ENCODE assay signal across 12 cellular contexts in the genomic region with DNA sequence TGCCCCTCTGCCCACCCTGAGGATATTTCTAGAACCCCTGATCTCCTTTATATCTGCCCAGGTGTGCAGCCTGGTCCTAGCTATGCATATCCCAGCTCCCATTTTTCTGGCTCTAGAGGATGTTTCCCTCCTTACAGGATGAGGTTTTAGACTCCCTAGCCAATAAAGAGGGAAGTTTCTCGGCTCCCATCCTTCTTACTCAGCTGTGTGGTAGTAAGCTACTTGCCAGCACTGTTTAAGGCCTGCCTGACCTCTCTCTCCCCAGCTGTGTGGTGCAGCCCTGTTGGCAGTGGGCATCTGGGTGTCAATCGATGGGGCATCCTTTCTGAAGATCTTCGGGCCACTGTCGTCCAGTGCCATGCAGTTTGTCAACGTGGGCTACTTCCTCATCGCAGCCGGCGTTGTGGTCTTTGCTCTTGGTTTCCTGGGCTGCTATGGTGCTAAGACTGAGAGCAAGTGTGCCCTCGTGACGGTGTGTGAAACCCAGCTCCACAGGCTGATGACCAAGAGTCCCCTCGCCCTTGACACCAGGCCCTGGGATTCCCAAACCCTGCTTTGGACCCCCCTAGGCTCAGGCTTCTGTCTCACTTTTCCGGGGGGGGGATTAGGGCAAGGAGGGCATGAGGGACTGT. TPM values are rescaled to one million over a fixed set of nuclear protein-coding genes. Genes with fewer than 3 reads are reported as not detected.
A peak's percentile ranks its signal among the peaks of the same experiment; 100 is the strongest.
DNase-seq lines count a peak whose midpoint lies in the region; ATAC-seq, FAIRE-seq and TF ChIP-seq lines count a peak whose summit lies in the region.
"Had no signal": no experiment of that assay in that cellular context is flagged by ENCODE, and none has a peak within 500 bp of the region (broad histone marks: within the 10 kb centered on the region; RNA-seq: fewer than 3 reads in every experiment).

No MANE protein-coding gene starts in this region.

- no peak for DNase-seq in activated naive CD4-positive, alpha-beta T cell treated with anti-CD3 and anti-CD28 coated beads for 36 hours
- DNase-seq in activated naive CD4-positive, alpha-beta T cell treated with anti-CD3 and anti-CD28 coated beads, Interleukin-2, amount 50 U/mL, for 72 hours (ENCODE audit: low spot score in 2 of 2) = no peak
- DNase-seq in lung (ENCODE audit: low spot score) = no peak
- DNase-seq in upper lobe of left lung = no peak
- no peak for DNase-seq in activated gamma-delta T cell treated with Interleukin-2 at 50 U/mL for 16 hours
- DNase-seq in D721Med (ENCODE audit: insufficient read length, low spot score) = no peak

- H3K4me1 ChIP-seq in lung (ENCODE audit: control insufficient read depth in 2 of 2, insufficient read depth in 2 of 2, low read length in 2 of 2) (peaks cover 0 to 23% of the 10 kb centered on the region in 2 donors), upper lobe of left lung (peaks cover 24 to 57% (median 48%) of the 10 kb centered on the region in 4 donors)

- H3K4me3 ChIP-seq in lung (no peak overlapping the region), upper lobe of left lung (no peak overlapping the region)
- H3K4me3 ChIP-seq: BLaER1 treated with 17β-estradiol and CSF1 and Interleukin-3, amounts not matched to agents 10 nM and 100 nM had no signal

- WGBS in lung, 2 donors = 45 to 66% methylated on average over 12 of the region's 12 CpGs
- 75 to 85% methylated on average over 7 to 12 of the region's 12 CpGs for WGBS in upper lobe of left lung, 2 donors

- FAIRE-seq in D721Med (lab: Jason Lieb, UNC) = no peak

- H3K9me3 Mint-ChIP-seq in activated naive CD4-positive, alpha-beta T cell treated with anti-CD3 and anti-CD28 coated beads for 36 hours = no peaks in the 10 kb centered on the region
- no peaks in the 10 kb centered on the region for H3K9me3 Mint-ChIP-seq in activated naive CD4-positive, alpha-beta T cell treated with anti-CD3 and anti-CD28 coated beads, Interleukin-2, amount 50 U/mL, for 72 hours

- intact Hi-C loops in activated naive CD4-positive, alpha-beta T cell treated with anti-CD3 and anti-CD28 coated beads for 36 hours (cut with micrococcal nuclease) = loop anchor here (1.0 to 10.0 kb wide), 3 partner anchors 39 to 599 kb away; a partner anchor contains a TSS

- peaks cover 23% of the 10 kb centered on the region for H3K4me1 Mint-ChIP-seq in activated naive CD4-positive, alpha-beta T cell treated with anti-CD3 and anti-CD28 coated beads for 36 hours (ENCODE audit: low read depth)

- H3K27ac ChIP-seq in VCaP = peak overlapping the region; percentile 98
- peak overlapping the region; percentile 62 to 82 for H3K27ac ChIP-seq in lung (ENCODE audit: low read depth in 1 of 2, low read length in 1 of 2)
- peak overlapping the region; percentile 29 to 75 (median 70) for H3K27ac ChIP-seq in upper lobe of left lung
- H3K27ac ChIP-seq: BLaER1 treated with 17β-estradiol and CSF1 and Interleukin-3, amounts not matched to agents 10 nM and 100 nM had no signal

- H3K4me3 Mint-ChIP-seq in activated naive CD4-positive, alpha-beta T cell treated with anti-CD3 and anti-CD28 coated beads for 36 hours = no peak overlapping the region

- no peak for TF ChIP-seq CTCF in VCaP (conservative IDR thresholded peaks at IDR 0.05)
- TF ChIP-seq CTCF in lung (IDR thresholded peaks at IDR 0.05; ENCODE audit: control extremely low read depth, extremely low read depth) = no peak
- no peak for TF ChIP-seq CTCF in upper lobe of left lung (IDR thresholded peaks at IDR 0.05)
- TF ChIP-seq CTCF in D721Med (IDR thresholded peaks at IDR 0.05; ENCODE audit: insufficient read depth, missing control alignments) = no peak

- H3K27me3 Mint-ChIP-seq in activated naive CD4-positive, alpha-beta T cell treated with anti-CD3 and anti-CD28 coated beads for 36 hours (ENCODE audit: low read depth) = no peaks in the 10 kb centered on the region

- H3K36me3 Mint-ChIP-seq in activated naive CD4-positive, alpha-beta T cell treated with anti-CD3 and anti-CD28 coated beads for 36 hours (ENCODE audit: low read depth) = peaks cover 5% of the 10 kb centered on the region
- no peaks in the 10 kb centered on the region for H3K36me3 Mint-ChIP-seq in activated naive CD4-positive, alpha-beta T cell treated with anti-CD3 and anti-CD28 coated beads, Interleukin-2, amount 50 U/mL, for 72 hours

- no peak for ATAC-seq in activated naive CD4-positive, alpha-beta T cell treated with anti-CD3 and anti-CD28 coated beads, Interleukin-2, amount 50 U/mL, for 72 hours
- ATAC-seq in lung (ENCODE audit: insufficient read depth, low FRiP score) = no peak
- no peak for ATAC-seq in upper lobe of left lung (ENCODE audit: low FRiP score in 2 of 2)
- no peak for ATAC-seq in HG03045 (IDR thresholded peaks at IDR 0.05; ENCODE audit: unreplicated experiment)

- no peaks in the 10 kb centered on the region for H3K27me3 ChIP-seq in lung (ENCODE audit: control insufficient read depth, insufficient read depth)
- H3K27me3 ChIP-seq in upper lobe of left lung = no peaks in the 10 kb centered on the region
- H3K27me3 ChIP-seq: BLaER1 treated with 17β-estradiol and CSF1 and Interleukin-3, amounts not matched to agents 10 nM and 100 nM had no signal

- no peak for TF ChIP-seq POLR2A in upper lobe of left lung (IDR thresholded peaks at IDR 0.05)

- H3K9me3 ChIP-seq in lung (ENCODE audit: control insufficient read depth in 2 of 2, insufficient read depth in 1 of 2, low read length in 1 of 2) = no peaks in the 10 kb centered on the region
- H3K9me3 ChIP-seq in upper lobe of left lung = no peaks in the 10 kb centered on the region
- H3K9me3 ChIP-seq: BLaER1 treated with 17β-estradiol and CSF1 and Interleukin-3, amounts not matched to agents 10 nM and 100 nM had no signal

- CTCF ChIA-PET in activated naive CD4-positive, alpha-beta T cell treated with anti-CD3 and anti-CD28 coated beads for 36 hours (lab: Charles Lee) = interaction anchor here (0.7 to 9.7 kb wide), 7 partner anchors 9 to 148 kb away, joined by 3 to 98 read pairs (median 3); no protein-coding TSS in a partner anchor

- peak overlapping the region; percentile 87 for H3K27ac Mint-ChIP-seq in activated naive CD4-positive, alpha-beta T cell treated with anti-CD3 and anti-CD28 coated beads for 36 hours
- H3K27ac Mint-ChIP-seq in activated naive CD4-positive, alpha-beta T cell treated with anti-CD3 and anti-CD28 coated beads, Interleukin-2, amount 50 U/mL, for 72 hours = peak overlapping the region in 1 of 2 donors; percentile 77

- no peak for TF ChIP-seq EP300 in upper lobe of left lung (IDR thresholded peaks at IDR 0.05)

- H3K36me3 ChIP-seq in lung (ENCODE audit: control insufficient read depth in 2 of 2, insufficient read depth in 2 of 2, low read length in 2 of 2) (peaks cover 0 to 7% of the 10 kb centered on the region in 2 donors), upper lobe of left lung (peaks cover 0 to under 1% (median 0%) of the 10 kb centered on the region in 4 donors)

RNA-seq across cellular contexts. Expression of a gene that starts 7.8 kb away (rescaled TPM):
- total RNA-seq in activated naive CD4-positive, alpha-beta T cell treated with anti-CD3 and anti-CD28 coated beads for 36 hours = not detected
- total RNA-seq in activated naive CD4-positive, alpha-beta T cell treated with anti-CD3 and anti-CD28 coated beads, Interleukin-2, amount 50 U/mL, for 72 hours = not detected
- total RNA-seq in lung (not detected), upper lobe of left lung (not detected)
- not detected for polyA plus RNA-seq in lung
- total RNA-seq: cerebellum; left colon; T-helper 2 cell treated with Interferon-gamma antibody and Interleukin-4, amounts not matched to agents 100 ng/mL and 5 ng/mL, for 36 hours had no signal

RNA-seq across cellular contexts. Expression of a gene that starts 9.2 kb away (rescaled TPM):
- not detected for total RNA-seq in activated naive CD4-positive, alpha-beta T cell treated with anti-CD3 and anti-CD28 coated beads for 36 hours
- total RNA-seq in activated naive CD4-positive, alpha-beta T cell treated with anti-CD3 and anti-CD28 coated beads, Interleukin-2, amount 50 U/mL, for 72 hours = not detected
- total RNA-seq in lung (100 to 1,000 TPM in 1 of 2 donors, 10 to 100 TPM in 1; 45.3 to 174 TPM), upper lobe of left lung (100 to 1,000 TPM in 1 of 6 donors, 10 to 100 TPM in 5; 12.2 to 109 (median 31.2) TPM)
- polyA plus RNA-seq in lung = 100 to 1,000 TPM; 105 to 174 TPM
- total RNA-seq: T-helper 2 cell treated with Interferon-gamma antibody and Interleukin-4, amounts not matched to agents 100 ng/mL and 5 ng/mL, for 36 hours had no signal

RNA-seq across cellular contexts. Expression of a gene that starts 14.2 kb away (rescaled TPM):
- total RNA-seq in activated naive CD4-positive, alpha-beta T cell treated with anti-CD3 and anti-CD28 coated beads for 36 hours = 10 to 100 TPM; 32.4 to 32.9 TPM
- 10 to 100 TPM; 29.0 to 50.7 TPM for total RNA-seq in activated naive CD4-positive, alpha-beta T cell treated with anti-CD3 and anti-CD28 coated beads, Interleukin-2, amount 50 U/mL, for 72 hours
- total RNA-seq in lung (10 to 100 TPM; 34.6 to 70.2 TPM), upper lobe of left lung (10 to 100 TPM; 37.7 to 66.7 (median 47.5) TPM)
- 10 to 100 TPM; 40.4 to 49.1 TPM for polyA plus RNA-seq in lung

RNA-seq across cellular contexts. Expression of a gene that starts 19.1 kb away (rescaled TPM):
- under 1 TPM; 0.21 to 0.25 TPM for total RNA-seq in activated naive CD4-positive, alpha-beta T cell treated with anti-CD3 and anti-CD28 coated beads for 36 hours
- under 1 TPM in 1 of 2 donors, not detected in 1; 0.21 TPM for total RNA-seq in activated naive CD4-positive, alpha-beta T cell treated with anti-CD3 and anti-CD28 coated beads, Interleukin-2, amount 50 U/mL, for 72 hours
- total RNA-seq in lung (1 to 10 TPM in 1 of 2 donors, under 1 TPM in 1; 0.63 to 2.8 TPM), upper lobe of left lung (1 to 10 TPM in 5 of 6 donors, under 1 TPM in 1; 0.61 to 5.2 (median 2.8) TPM)
- 1 to 10 TPM in 1 of 2 donors, under 1 TPM in 1; 0.41 to 1.2 TPM for polyA plus RNA-seq in lung

RNA-seq across cellular contexts. Expression of a gene that starts 51.6 kb away (rescaled TPM):
- under 1 TPM; 0.45 to 0.49 TPM for total RNA-seq in activated naive CD4-positive, alpha-beta T cell treated with anti-CD3 and anti-CD28 coated beads for 36 hours
- 1 to 10 TPM in 1 of 2 donors, under 1 TPM in 1; 0.45 to 2.2 TPM for total RNA-seq in activated naive CD4-positive, alpha-beta T cell treated with anti-CD3 and anti-CD28 coated beads, Interleukin-2, amount 50 U/mL, for 72 hours
- total RNA-seq in lung (10 to 100 TPM; 14.0 to 36.7 TPM), upper lobe of left lung (10 to 100 TPM; 11.2 to 43.7 (median 33.0) TPM)
- polyA plus RNA-seq in lung = 10 to 100 TPM in 1 of 2 donors, 1 to 10 TPM in 1; 9.1 to 20.1 TPM

Comparison
In these comparisons a context has a peak if more than half of its experiments do, and no peak if none do; other contexts are left out.
1. RNA of a gene that starts 9.2 kb away (total RNA-seq): 45.3 to 174 TPM in lung and 12.2 to 109 TPM in upper lobe of left lung; not detected in activated naive CD4-positive, alpha-beta T cell treated with anti-CD3 and anti-CD28 coated beads, Interleukin-2, amount 50 U/mL, for 72 hours and not detected in activated naive CD4-positive, alpha-beta T cell treated with anti-CD3 and anti-CD28 coated beads for 36 hours; every median in the first group is over 10 times any median in the second.
2. Peak in every context shown above with its lines, with median percentiles within 50 percentile points of each other: H3K27ac ChIP-seq.